10 cellular contexts compared by ENCODE assay signal in genomic region chr10:11824376-11824775, GRCh38. TPM values are rescaled to one million over a fixed set of nuclear protein-coding genes. Genes with fewer than 3 reads are reported as not detected.
DNase-seq lines count a peak whose midpoint lies in the region; ATAC-seq and TF ChIP-seq lines count a peak whose summit lies in the region.
"Had no signal": no experiment of that assay in that cellular context is flagged by ENCODE, and none has a peak within 500 bp of the region (broad histone marks: within the 10 kb centered on the region; RNA-seq: fewer than 3 reads in every experiment).

No MANE protein-coding gene starts in this region.

- DNase-seq in T-helper 2 cell treated with Interferon-gamma antibody and Interleukin-4, amounts not matched to agents 5 μg/mL and 100 μg/mL, for 36 hours (ENCODE audit: low spot score): no peak
- DNase-seq in T-helper 2 cell: no peak
- DNase-seq in activated CD8-positive, alpha-beta T cell treated with anti-CD3 and anti-CD28 coated beads, Interleukin-2, amount 10 ng/mL, durations not matched to agents 7 days and 5 days: no peak
- DNase-seq in fibroblast of villous mesenchyme (ENCODE audit: low read depth): peak; percentile 17
- DNase-seq in smooth muscle cell (lab: John Stamatoyannopoulos, UW; ENCODE audit: unreplicated experiment): no peak
- DNase-seq in SK-N-DZ (ENCODE audit: low spot score): no peak
- DNase-seq: activated naive CD4-positive, alpha-beta T cell treated with Interleukin-2 at 50 U/mL for 16 hours; stimulated activated CD4-positive, alpha-beta T cell treated with anti-CD3 and anti-CD28 coated beads, Interleukin-4, amount 100 ng/mL, for 24 hours had no signal

- 48% methylated on average over 6 of the region's 6 CpGs for whole genome bisulfite sequencing in smooth muscle cell (ENCODE audit: low lambda C conversion rate)

- TF ChIP-seq CTCF in fibroblast of villous mesenchyme (IDR thresholded peaks at IDR 0.05; ENCODE audit: insufficient read depth, low read depth, low read length) (no peak), smooth muscle cell (IDR thresholded peaks at IDR 0.05; ENCODE audit: borderline replicate concordance, insufficient read depth, poor library complexity, severe bottlenecking) (no peak)

- no peak overlapping the region for H3K27ac Mint-ChIP-seq in T-helper 2 cell treated with Interferon-gamma antibody and Interleukin-4, amounts not matched to agents 5 μg/mL and 100 μg/mL, for 36 hours
- no peak overlapping the region for H3K27ac Mint-ChIP-seq in activated CD8-positive, alpha-beta T cell treated with anti-CD3 and anti-CD28 coated beads, Interleukin-2, amount 10 ng/mL, durations not matched to agents 7 days and 5 days

- CTCF ChIA-PET in activated CD8-positive, alpha-beta T cell treated with anti-CD3 and anti-CD28 coated beads, Interleukin-2, amount 10 ng/mL, durations not matched to agents 7 days and 5 days (lab: Charles Lee): no interaction called here

- no peak overlapping the region for H3K27ac ChIP-seq in smooth muscle cell (ENCODE audit: low read depth)

- no peaks in the 10 kb centered on the region for H3K36me3 Mint-ChIP-seq in T-helper 2 cell treated with Interferon-gamma antibody and Interleukin-4, amounts not matched to agents 5 μg/mL and 100 μg/mL, for 36 hours (ENCODE audit: low read depth)
- H3K36me3 Mint-ChIP-seq in activated CD8-positive, alpha-beta T cell treated with anti-CD3 and anti-CD28 coated beads, Interleukin-2, amount 10 ng/mL, durations not matched to agents 7 days and 5 days (ENCODE audit: low read depth): peaks cover 2% of the 10 kb centered on the region

- H3F3A ChIP-seq in smooth muscle cell (ENCODE audit: low read depth): no peaks in the 10 kb centered on the region

- H3K79me2 ChIP-seq in smooth muscle cell (ENCODE audit: low read depth): peaks cover 35% of the 10 kb centered on the region

- H3K27me3 ChIP-seq in smooth muscle cell (ENCODE audit: low read depth): no peaks in the 10 kb centered on the region

- peak overlapping the region; percentile 75 for H3K4me3 Mint-ChIP-seq in T-helper 2 cell treated with Interferon-gamma antibody and Interleukin-4, amounts not matched to agents 5 μg/mL and 100 μg/mL, for 36 hours
- peak overlapping the region; percentile 70 for H3K4me3 Mint-ChIP-seq in activated CD8-positive, alpha-beta T cell treated with anti-CD3 and anti-CD28 coated beads, Interleukin-2, amount 10 ng/mL, durations not matched to agents 7 days and 5 days

- no peaks in the 10 kb centered on the region for H3K9me3 ChIP-seq in smooth muscle cell (replicated peaks; ENCODE audit: low read depth)

- H3K4me3 ChIP-seq in fibroblast of villous mesenchyme (ENCODE audit: low read depth, low read length) (peak overlapping the region; percentile 84), smooth muscle cell (peak overlapping the region; percentile 83)

- H3K9me3 Mint-ChIP-seq in T-helper 2 cell treated with Interferon-gamma antibody and Interleukin-4, amounts not matched to agents 5 μg/mL and 100 μg/mL, for 36 hours: no peaks in the 10 kb centered on the region
- no peaks in the 10 kb centered on the region for H3K9me3 Mint-ChIP-seq in activated CD8-positive, alpha-beta T cell treated with anti-CD3 and anti-CD28 coated beads, Interleukin-2, amount 10 ng/mL, durations not matched to agents 7 days and 5 days (ENCODE audit: insufficient read depth)

- POLR2A ChIA-PET in activated CD8-positive, alpha-beta T cell treated with anti-CD3 and anti-CD28 coated beads, Interleukin-2, amount 10 ng/mL, durations not matched to agents 7 days and 5 days (lab: Charles Lee): no interaction called here

- no peak overlapping the region for H3K9ac ChIP-seq in smooth muscle cell (ENCODE audit: low read depth)

- H3K27me3 Mint-ChIP-seq in T-helper 2 cell treated with Interferon-gamma antibody and Interleukin-4, amounts not matched to agents 5 μg/mL and 100 μg/mL, for 36 hours (ENCODE audit: low read depth): peaks cover 59% of the 10 kb centered on the region
- peaks cover 53% of the 10 kb centered on the region for H3K27me3 Mint-ChIP-seq in activated CD8-positive, alpha-beta T cell treated with anti-CD3 and anti-CD28 coated beads, Interleukin-2, amount 10 ng/mL, durations not matched to agents 7 days and 5 days (ENCODE audit: low read depth)

- peak overlapping the region; percentile 94 for H3K4me2 ChIP-seq in smooth muscle cell

- no peak overlapping the region for H2AFZ ChIP-seq in smooth muscle cell (ENCODE audit: low read depth)

- peaks cover 2% of the 10 kb centered on the region for H3K4me1 ChIP-seq in smooth muscle cell (ENCODE audit: low read depth)

- H3K4me1 Mint-ChIP-seq in T-helper 2 cell treated with Interferon-gamma antibody and Interleukin-4, amounts not matched to agents 5 μg/mL and 100 μg/mL, for 36 hours (ENCODE audit: low read depth): peaks cover 8% of the 10 kb centered on the region
- peaks cover 9% of the 10 kb centered on the region for H3K4me1 Mint-ChIP-seq in activated CD8-positive, alpha-beta T cell treated with anti-CD3 and anti-CD28 coated beads, Interleukin-2, amount 10 ng/mL, durations not matched to agents 7 days and 5 days (ENCODE audit: low read depth)

- no peaks in the 10 kb centered on the region for H4K20me1 ChIP-seq in smooth muscle cell (ENCODE audit: low read depth)

- no peaks in the 10 kb centered on the region for H3K36me3 ChIP-seq in smooth muscle cell (ENCODE audit: low read depth)

- ATAC-seq in activated CD8-positive, alpha-beta T cell treated with anti-CD3 and anti-CD28 coated beads, Interleukin-2, amount 10 ng/mL, durations not matched to agents 7 days and 5 days: no peak
- ATAC-seq in GM21515 (IDR thresholded peaks at IDR 0.05; ENCODE audit: unreplicated experiment) (no peak), GM18867 (IDR thresholded peaks at IDR 0.05; ENCODE audit: unreplicated experiment) (no peak)

RNA-seq across cellular contexts. Expression of gene PROSER2, which starts 1.2 kb away (rescaled TPM):
- total RNA-seq in activated CD8-positive, alpha-beta T cell treated with anti-CD3 and anti-CD28 coated beads, Interleukin-2, amount 10 ng/mL, durations not matched to agents 7 days and 5 days: under 1 TPM; 0.29 to 0.74 TPM
- total RNA-seq in fibroblast of villous mesenchyme (1.9 and 3.9 TPM in 2 replicates), smooth muscle cell (3.7 and 4.9 TPM in 2 replicates)
- 8.2 and 26.3 TPM in 2 replicates for polyA plus RNA-seq in smooth muscle cell
- 0.03 TPM in 1 of 2 replicates, not detected in the other for polyA plus RNA-seq in SK-N-DZ (2014; cell fraction: cytosol; rRNA removed)
- not detected in 2 replicates for polyA plus RNA-seq in SK-N-DZ (2014; cell fraction: nucleus; rRNA removed)
